8 cellular contexts compared by ENCODE assay signal in genomic region chr15:62164500-62165028, GRCh38. TPM values are rescaled to one million over a fixed set of nuclear protein-coding genes. Genes with fewer than 3 reads are reported as not detected.
A peak's percentile ranks its signal among the peaks of the same experiment; 100 is the strongest.
DNase-seq lines count a peak whose midpoint lies in the region; ATAC-seq and TF ChIP-seq lines count a peak whose summit lies in the region.

No MANE protein-coding gene starts in this region.

- intact Hi-C loops in Calu3 (cut with micrococcal nuclease; ENCODE audit: unreplicated experiment) (loop anchor here (2.0 to 5.0 kb wide), 2 partner anchors 40 to 143 kb away; no protein-coding TSS in a partner anchor), esophagus muscularis mucosa (cut with DNase I) (no loop called here)

- CTCF ChIA-PET in Calu3 (lab: Charles Lee) (interaction anchor here (0.6 to 1.5 kb wide), 5 partner anchors 24 to 578 kb away, joined by 3 to 18 read pairs (median 4); no protein-coding TSS in a partner anchor), RWPE1 (lab: Yijun Ruan, JAX) (interaction anchor here (0.9 to 1.2 kb wide), 2 partner anchors 99 to 142 kb away, joined by 3 read pairs; no protein-coding TSS in a partner anchor)

- peaks cover 0 to 84% (median 21%) of the 10 kb centered on the region in 4 donors for H3K27me3 ChIP-seq in esophagus muscularis mucosa
- H3K27me3 ChIP-seq in BE2C = peaks cover 11% of the 10 kb centered on the region

- POLR2A ChIA-PET in RWPE1 (lab: Yijun Ruan, JAX; ENCODE audit: low non-redundant PET) = no interaction called here

- H3K36me3 Mint-ChIP-seq in Calu3 (ENCODE audit: insufficient read depth, unreplicated experiment) = peaks cover 42% of the 10 kb centered on the region

- TF ChIP-seq EP300 in esophagus muscularis mucosa (IDR thresholded peaks at IDR 0.05) = no peak

- H3K27me3 Mint-ChIP-seq in Calu3 (ENCODE audit: unreplicated experiment) = no peaks in the 10 kb centered on the region

- BruUV-seq in Calu3 (replicated peaks; lab: Mats Ljungman, UMichigan) = TSS peak; percentile 78

- no peaks in the 10 kb centered on the region for H3K36me3 ChIP-seq in esophagus muscularis mucosa
- H3K36me3 ChIP-seq in BE2C = no peaks in the 10 kb centered on the region

- peaks cover 43% of the 10 kb centered on the region for H3K4me1 Mint-ChIP-seq in Calu3 (ENCODE audit: low read depth, unreplicated experiment)

- peak; percentile 47 for DNase-seq in Calu3
- DNase-seq in RWPE1 (ENCODE audit: low spot score) = no peak
- DNase-seq in esophagus muscularis mucosa (ENCODE audit: extremely low spot score) = no peak
- DNase-seq in omental fat pad (ENCODE audit: low spot score) = no peak
- DNase-seq in BE2C = no peak
- no peak for DNase-seq in COLO829 (ENCODE audit: low spot score)
- DNase-seq in NCI-H187 treated with DMSO at 0.1 percent for 48 hours (lab: John Stamatoyannopoulos, UW) = no peak
- DNase-seq in NCI-H774 (lab: John Stamatoyannopoulos, UW) = no peak

- TF ChIP-seq CTCF in Calu3 (IDR thresholded peaks at IDR 0.05; ENCODE audit: unreplicated experiment) = no peak
- peak; percentile 24; the same call in 1 of the 2 replicates for TF ChIP-seq CTCF in RWPE1 (conservative IDR thresholded peaks at IDR 0.05; ENCODE audit: low read depth)
- TF ChIP-seq CTCF in esophagus muscularis mucosa (IDR thresholded peaks at IDR 0.05) = no peak
- TF ChIP-seq CTCF in omental fat pad (IDR thresholded peaks at IDR 0.05) = no peak
- TF ChIP-seq CTCF in BE2C (IDR thresholded peaks at IDR 0.05; ENCODE audit: low read depth, low read length) = no peak

- H3K9me3 Mint-ChIP-seq in Calu3 (ENCODE audit: low read depth, unreplicated experiment) = peaks cover 2% of the 10 kb centered on the region

- WGBS in esophagus muscularis mucosa = 0% methylated on average over 7 of the region's 76 CpGs

- H3K4me1 ChIP-seq in esophagus muscularis mucosa (peaks cover 9 to 22% (median 19%) of the 10 kb centered on the region in 4 donors), BE2C (no peaks in the 10 kb centered on the region)

- H3K4me3 ChIP-seq in esophagus muscularis mucosa (peak overlapping the region; percentile 47 to 61 (median 50)), BE2C (ENCODE audit: low read depth, low read length) (no peak overlapping the region)

- no peak overlapping the region for H3K27ac ChIP-seq in RWPE1
- peak overlapping the region; percentile 52 to 71 (median 58) for H3K27ac ChIP-seq in esophagus muscularis mucosa (replicated peaks in 1 of 4)

- H3K4me3 Mint-ChIP-seq in Calu3 (ENCODE audit: low read depth, unreplicated experiment) = peak overlapping the region; percentile 94

- no peak for TF ChIP-seq POLR2A in esophagus muscularis mucosa (IDR thresholded peaks at IDR 0.05; ENCODE audit: low read depth)

- H3K27ac Mint-ChIP-seq in Calu3 (ENCODE audit: unreplicated experiment) = peak overlapping the region; percentile 96

- ATAC-seq in omental fat pad (ENCODE audit: low FRiP score) = peak; percentile 39

- H3K9me3 ChIP-seq in esophagus muscularis mucosa (no peaks in the 10 kb centered on the region), BE2C (no peaks in the 10 kb centered on the region)

RNA-seq across cellular contexts. Expression of gene C2CD4B, which starts 0.5 kb away (rescaled TPM):
- total RNA-seq in Calu3 (2022) (18.8 and 29.9 TPM in 2 replicates), esophagus muscularis mucosa (1 to 10 TPM; 2.5 to 8.6 (median 3.9) TPM), omental fat pad (10 to 100 TPM in 3 of 4 donors, 1 to 10 TPM in 1; 1.9 to 21.1 (median 15.3) TPM)
- not detected for polyA plus RNA-seq in BE2C (2012; ENCODE audit: insufficient read depth, insufficient read length, low read depth)
